In the genomic region with DNA sequence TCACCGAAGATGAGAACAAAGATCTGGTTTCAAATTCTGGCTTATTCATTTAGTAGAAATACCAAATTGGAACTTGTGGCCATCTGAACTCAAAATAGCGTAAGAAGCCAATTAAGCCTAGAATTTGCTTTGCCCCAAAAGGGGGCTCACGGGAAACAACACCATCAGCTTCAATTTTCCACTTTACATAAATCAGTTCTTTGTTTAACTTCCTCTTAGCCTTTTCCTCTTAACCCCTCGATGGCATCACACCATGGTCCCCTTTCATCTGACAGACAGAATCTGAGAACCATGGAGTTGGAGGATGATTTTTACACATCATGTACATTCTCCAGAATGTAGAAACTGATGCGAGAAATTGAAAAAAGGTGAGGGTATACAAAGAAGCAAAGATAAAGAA, we compare ENCODE assay signal across 22 cellular contexts.
"Had no signal": no experiment of that assay in that cellular context is flagged by ENCODE, and none has a peak within 500 bp of the region (broad histone marks: within the 10 kb centered on the region; RNA-seq: fewer than 3 reads in every experiment).

No MANE protein-coding gene starts in this region.

- H3K27ac Mint-ChIP-seq: activated CD4-positive, alpha-beta memory T cell treated with anti-CD3 and anti-CD28 coated beads, Interleukin-2, amount 10 ng/mL, durations not matched to agents 7 days and 5 days; natural killer cell treated with Interleukin-12 subunit alpha and Interleukin-12 subunit beta and Interleukin-15 and Interleukin-18, amount 100 ng/mL, for 72 hours; T-helper 2 cell treated with Interferon-gamma antibody and Interleukin-4, amounts not matched to agents 5 μg/mL and 100 μg/mL, for 36 hours had no signal

- H3K4me1 ChIP-seq: colonic mucosa, parathyroid adenoma had no signal

- FAIRE-seq: endometrium, urothelium cell line had no signal

- H3K9me3 ChIP-seq: colonic mucosa, tibial nerve had no signal

- H3K36me3 Mint-ChIP-seq: natural killer cell treated with Interleukin-12 subunit alpha and Interleukin-12 subunit beta and Interleukin-15 and Interleukin-18, amount 100 ng/mL, for 72 hours had no signal

- H3K27me3 Mint-ChIP-seq: activated CD4-positive, alpha-beta memory T cell treated with anti-CD3 and anti-CD28 coated beads, Interleukin-2, amount 10 ng/mL, durations not matched to agents 7 days and 5 days; central memory CD8-positive, alpha-beta T cell; natural killer cell treated with Interleukin-12 subunit alpha and Interleukin-12 subunit beta and Interleukin-15 and Interleukin-18, amount 100 ng/mL, for 72 hours had no signal

- H3K4me3 ChIP-seq: colonic mucosa, tibial nerve had no signal

- H3K4me3 Mint-ChIP-seq: activated CD4-positive, alpha-beta memory T cell treated with anti-CD3 and anti-CD28 coated beads, Interleukin-2, amount 10 ng/mL, durations not matched to agents 7 days and 5 days; central memory CD8-positive, alpha-beta T cell; natural killer cell treated with Interleukin-12 subunit alpha and Interleukin-12 subunit beta and Interleukin-15 and Interleukin-18, amount 100 ng/mL, for 72 hours; T-helper 2 cell treated with Interferon-gamma antibody and Interleukin-4, amounts not matched to agents 5 μg/mL and 100 μg/mL, for 36 hours had no signal

- H3K27ac ChIP-seq: colonic mucosa, parathyroid adenoma, tibial nerve had no signal

- H2AFZ ChIP-seq: parathyroid adenoma had no signal

- DNase-seq: activated CD4-positive, alpha-beta memory T cell treated with anti-CD3 and anti-CD28 coated beads, Interleukin-2, amount 10 ng/mL, durations not matched to agents 7 days and 5 days; activated CD4-positive, alpha-beta T cell treated with anti-CD3 and anti-CD28 coated beads for 48 hours; activated CD4-positive, CD25-positive, alpha-beta regulatory T cell; activated effector memory CD4-positive, alpha-beta T cell treated with Interleukin-2 at 50 U/mL for 16 hours; activated T-cell treated with anti-CD3 and anti-CD28 coated beads, Interleukin-2, amount 50 U/mL, for 48 hours; aorta; colonic mucosa; erythroblast; foreskin melanocyte; glutamatergic neuron; hippocampal formation; left cardiac atrium; mesendoderm; stimulated activated naive CD4-positive, alpha-beta T cell had no signal

- H3K9me3 Mint-ChIP-seq: activated CD4-positive, alpha-beta memory T cell treated with anti-CD3 and anti-CD28 coated beads, Interleukin-2, amount 10 ng/mL, durations not matched to agents 7 days and 5 days; central memory CD8-positive, alpha-beta T cell; natural killer cell treated with Interleukin-12 subunit alpha and Interleukin-12 subunit beta and Interleukin-15 and Interleukin-18, amount 100 ng/mL, for 72 hours; T-helper 2 cell treated with Interferon-gamma antibody and Interleukin-4, amounts not matched to agents 5 μg/mL and 100 μg/mL, for 36 hours had no signal

- H3K9ac ChIP-seq: parathyroid adenoma had no signal

- H3K36me3 ChIP-seq: colonic mucosa, tibial nerve had no signal

- H3K27me3 ChIP-seq: colonic mucosa, tibial nerve had no signal

- ATAC-seq: left cardiac atrium; natural killer cell treated with Interleukin-12 subunit alpha and Interleukin-12 subunit beta and Interleukin-15 and Interleukin-18, amount 100 ng/mL, for 72 hours; sciatic nerve had no signal
